In the genomic region with DNA sequence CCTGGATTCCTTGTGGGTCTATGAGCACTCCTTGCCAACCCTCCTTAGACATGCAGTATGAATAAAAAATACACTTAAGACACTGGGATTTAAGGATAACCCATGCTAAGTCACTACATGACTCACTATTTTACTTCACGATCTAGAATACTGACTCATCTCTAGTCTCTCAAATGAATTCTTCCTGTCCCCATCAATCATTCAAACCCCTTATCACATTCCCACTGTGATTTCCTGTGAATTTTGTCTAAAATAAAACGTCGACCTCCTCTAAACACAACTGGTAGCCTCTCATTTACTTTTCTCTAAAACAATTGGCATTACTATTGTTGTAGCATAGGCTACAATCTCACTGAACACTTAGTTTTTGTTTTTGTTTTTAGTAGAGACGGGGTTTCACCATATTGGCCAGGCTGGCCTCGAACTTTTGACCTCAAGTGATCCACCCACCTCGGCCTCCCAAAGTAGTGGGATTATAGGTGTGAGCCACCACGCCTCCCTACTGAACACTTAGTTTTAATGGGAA, we compare ENCODE assay signal across 1 cellular context.
TF ChIP-seq lines count a peak whose summit lies in the region.

No MANE protein-coding gene starts in this region.

TF ChIP-seq in HepG2, 621 proteins besides CTCF, POLR2A, EP300 and RAD21:
- TF ChIP-seq, protein P1, sequence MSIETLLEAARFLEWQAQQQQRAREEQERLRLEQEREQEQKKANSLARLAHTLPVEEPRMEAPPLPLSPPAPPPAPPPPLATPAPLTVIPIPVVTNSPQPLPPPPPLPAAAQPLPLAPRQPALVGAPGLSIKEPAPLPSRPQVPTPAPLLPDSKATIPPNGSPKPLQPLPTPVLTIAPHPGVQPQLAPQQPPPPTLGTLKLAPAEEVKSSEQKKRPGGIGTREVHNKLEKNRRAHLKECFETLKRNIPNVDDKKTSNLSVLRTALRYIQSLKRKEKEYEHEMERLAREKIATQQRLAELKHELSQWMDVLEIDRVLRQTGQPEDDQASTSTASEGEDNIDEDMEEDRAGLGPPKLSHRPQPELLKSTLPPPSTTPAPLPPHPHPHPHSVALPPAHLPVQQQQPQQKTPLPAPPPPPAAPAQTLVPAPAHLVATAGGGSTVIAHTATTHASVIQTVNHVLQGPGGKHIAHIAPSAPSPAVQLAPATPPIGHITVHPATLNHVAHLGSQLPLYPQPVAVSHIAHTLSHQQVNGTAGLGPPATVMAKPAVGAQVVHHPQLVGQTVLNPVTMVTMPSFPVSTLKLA (IDR thresholded peaks at IDR 0.05): no peak
- TF ChIP-seq MAF1 (CRISPR knock-in tag; IDR thresholded peaks at IDR 0.05; ENCODE audit: borderline replicate concordance): no peak
- TF ChIP-seq, protein P2, sequence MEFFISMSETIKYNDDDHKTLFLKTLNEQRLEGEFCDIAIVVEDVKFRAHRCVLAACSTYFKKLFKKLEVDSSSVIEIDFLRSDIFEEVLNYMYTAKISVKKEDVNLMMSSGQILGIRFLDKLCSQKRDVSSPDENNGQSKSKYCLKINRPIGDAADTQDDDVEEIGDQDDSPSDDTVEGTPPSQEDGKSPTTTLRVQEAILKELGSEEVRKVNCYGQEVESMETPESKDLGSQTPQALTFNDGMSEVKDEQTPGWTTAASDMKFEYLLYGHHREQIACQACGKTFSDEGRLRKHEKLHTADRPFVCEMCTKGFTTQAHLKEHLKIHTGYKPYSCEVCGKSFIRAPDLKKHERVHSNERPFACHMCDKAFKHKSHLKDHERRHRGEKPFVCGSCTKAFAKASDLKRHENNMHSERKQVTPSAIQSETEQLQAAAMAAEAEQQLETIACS (CRISPR knock-in tag; IDR thresholded peaks at IDR 0.05): no peak
- TF ChIP-seq TOE1 (CRISPR knock-in tag; IDR thresholded peaks at IDR 0.05): no peak
- no peak for TF ChIP-seq ARNT2 (CRISPR knock-in tag; IDR thresholded peaks at IDR 0.05; ENCODE audit: low read depth)
- TF ChIP-seq SPEN (CRISPR knock-in tag; IDR thresholded peaks at IDR 0.05; ENCODE audit: low read depth): no peak
- TF ChIP-seq PPARG (CRISPR knock-in tag; conservative IDR thresholded peaks at IDR 0.05): no peak
- no peak for TF ChIP-seq XBP1 (CRISPR knock-in tag; IDR thresholded peaks at IDR 0.05)
- TF ChIP-seq BRD4 (CRISPR knock-in tag; IDR thresholded peaks at IDR 0.05): no peak
- TF ChIP-seq LCORL (IDR thresholded peaks at IDR 0.05): no peak
- TF ChIP-seq LCORL (CRISPR knock-in tag; IDR thresholded peaks at IDR 0.05): no peak
- no peak for TF ChIP-seq JUN (CRISPR knock-in tag; IDR thresholded peaks at IDR 0.05)
- no peak for TF ChIP-seq NAIF1 (CRISPR knock-in tag; IDR thresholded peaks at IDR 0.05; ENCODE audit: borderline replicate concordance)
